In genomic region chr1:148722758-148723157, GRCh38 we compare ENCODE assay signal across 4 cellular contexts. TPM values are rescaled to one million over a fixed set of nuclear protein-coding genes. Genes with fewer than 3 reads are reported as not detected.
"Had no signal": no experiment of that assay in that cellular context is flagged by ENCODE, and none has a peak within 500 bp of the region (broad histone marks: within the 10 kb centered on the region; RNA-seq: fewer than 3 reads in every experiment).

No MANE protein-coding gene starts in this region.

RNA-seq across cellular contexts. Expression of gene NUDT4B, which starts 25.8 kb away (rescaled TPM):
- total RNA-seq: kidney, neural crest cell, ureter, vagina had no signal
